ENCODE assay signal across 8 cellular contexts in the genomic region with DNA sequence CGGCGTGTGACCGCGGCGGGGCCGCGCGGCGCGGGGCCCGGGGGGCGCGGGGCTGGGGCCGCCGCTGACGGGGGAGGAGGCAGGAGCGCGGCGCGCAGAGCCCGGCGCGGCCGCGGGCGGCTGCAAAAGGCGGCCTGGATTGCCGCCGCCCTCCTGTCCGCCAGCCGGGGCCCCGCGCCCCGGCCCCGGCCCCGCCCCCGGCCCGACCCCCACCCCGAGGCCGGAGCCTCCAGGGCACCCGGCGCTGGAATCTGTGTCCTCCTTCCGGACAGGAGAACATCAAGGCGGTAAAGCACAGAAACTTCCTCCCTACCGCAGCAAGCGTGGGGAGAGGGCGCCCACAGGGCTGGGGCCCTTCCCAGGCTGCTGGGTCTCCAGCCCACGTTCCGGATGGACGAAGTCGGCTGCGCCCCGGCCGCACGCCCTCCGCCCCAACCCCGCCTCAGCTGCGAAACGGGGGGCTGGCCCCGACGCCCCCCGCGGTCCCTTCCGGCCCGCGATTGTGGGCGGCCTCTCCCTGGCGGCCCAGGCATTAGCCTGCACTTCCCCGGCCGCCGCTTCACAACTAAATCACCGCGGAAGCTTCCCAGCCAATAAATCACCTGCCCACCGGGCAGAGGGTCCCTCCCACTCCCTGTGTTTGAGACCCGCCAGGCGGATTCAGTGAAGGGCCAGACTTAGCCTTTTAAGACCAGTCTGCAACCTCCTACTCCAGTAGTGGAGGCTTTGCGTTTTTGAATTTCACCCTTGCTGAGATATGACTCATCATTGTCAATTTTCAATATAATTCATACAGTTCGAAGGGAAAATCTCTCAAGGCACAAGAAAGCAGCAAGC.
A peak's percentile ranks its signal among the peaks of the same experiment; 100 is the strongest.
DNase-seq lines count a peak whose midpoint lies in the region; ATAC-seq, FAIRE-seq and TF ChIP-seq lines count a peak whose summit lies in the region.

No MANE protein-coding gene starts in this region.

- peaks cover 46% of the 10 kb centered on the region for H3K4me1 Mint-ChIP-seq in stimulated activated naive CD8-positive, alpha-beta T cell treated with anti-CD3 and anti-CD28 coated beads, Interleukin-15, amount 100 ng/mL, for 72 hours

- no peak for FAIRE-seq in H54 (lab: Jason Lieb, UNC)

- H3K4me3 Mint-ChIP-seq in stimulated activated naive CD8-positive, alpha-beta T cell treated with anti-CD3 and anti-CD28 coated beads, Interleukin-15, amount 100 ng/mL, for 72 hours, result peak overlapping the region; percentile 86 to 96

- POLR2A ChIA-PET in BJ (lab: Charles Lee), result interaction anchor here (0.6 kb wide), 1 partner anchor 9 kb away, joined by 3 read pairs; no protein-coding TSS in a partner anchor

- TF ChIP-seq CTCF in BJ (IDR thresholded peaks at IDR 0.05; ENCODE audit: insufficient read depth, low read depth, low read length), result no peak

- peak overlapping the region; percentile 94 to 97 for H3K27ac Mint-ChIP-seq in stimulated activated naive CD8-positive, alpha-beta T cell treated with anti-CD3 and anti-CD28 coated beads, Interleukin-15, amount 100 ng/mL, for 72 hours

- CTCF ChIA-PET in BJ (lab: Yijun Ruan, JAX), result no interaction called here

- peak; percentile 72 for ATAC-seq in stimulated activated naive CD8-positive, alpha-beta T cell treated with anti-CD3 and anti-CD28 coated beads, Interleukin-15, amount 100 ng/mL, for 72 hours
- ATAC-seq in GM21515 (IDR thresholded peaks at IDR 0.05; ENCODE audit: unreplicated experiment), result no peak

- TF ChIP-seq POLR2A in H54 (IDR thresholded peaks at IDR 0.05; ENCODE audit: low read depth, low read length) (peak; percentile 19; the same call in 1 of the 2 replicates), erythroblast (IDR thresholded peaks at IDR 0.05; ENCODE audit: low read length) (peak; percentile 21)

- peaks cover 1% of the 10 kb centered on the region; the same call in 1 of the 2 replicates for H3K36me3 ChIP-seq in BJ (ENCODE audit: control insufficient read depth, insufficient read depth, low read length)

- no peaks in the 10 kb centered on the region for H3K27me3 Mint-ChIP-seq in stimulated activated naive CD8-positive, alpha-beta T cell treated with anti-CD3 and anti-CD28 coated beads, Interleukin-15, amount 100 ng/mL, for 72 hours

- H3K9me3 Mint-ChIP-seq in stimulated activated naive CD8-positive, alpha-beta T cell treated with anti-CD3 and anti-CD28 coated beads, Interleukin-15, amount 100 ng/mL, for 72 hours, result no peaks in the 10 kb centered on the region

- H3K4me3 ChIP-seq in BJ (ENCODE audit: low read depth, low read length), result peak overlapping the region; percentile 73

- no peak for DNase-seq in BJ (ENCODE audit: low read depth)
- peak; percentile 30 for DNase-seq in H54 (ENCODE audit: insufficient read length, low spot score)
- DNase-seq in NCI-H82 (lab: John Stamatoyannopoulos, UW), result peak; percentile 94
- peak; percentile 48 for DNase-seq in activated T-cell treated with anti-CD3 and anti-CD28 coated beads for 24 hours (ENCODE audit: low read depth)
- peak; percentile 64 to 68 for DNase-seq in erythroblast (lab: John Stamatoyannopoulos, UW)
- DNase-seq in myocyte (ENCODE audit: low read depth), result peak; percentile 59
- DNase-seq in stimulated activated naive CD8-positive, alpha-beta T cell treated with anti-CD3 and anti-CD28 coated beads, Interleukin-15, amount 100 ng/mL, for 72 hours, result peak; percentile 67 to 68

- no peaks in the 10 kb centered on the region for H3K27me3 ChIP-seq in BJ (ENCODE audit: control insufficient read depth, insufficient read depth, low read length)
